In the genomic region with DNA sequence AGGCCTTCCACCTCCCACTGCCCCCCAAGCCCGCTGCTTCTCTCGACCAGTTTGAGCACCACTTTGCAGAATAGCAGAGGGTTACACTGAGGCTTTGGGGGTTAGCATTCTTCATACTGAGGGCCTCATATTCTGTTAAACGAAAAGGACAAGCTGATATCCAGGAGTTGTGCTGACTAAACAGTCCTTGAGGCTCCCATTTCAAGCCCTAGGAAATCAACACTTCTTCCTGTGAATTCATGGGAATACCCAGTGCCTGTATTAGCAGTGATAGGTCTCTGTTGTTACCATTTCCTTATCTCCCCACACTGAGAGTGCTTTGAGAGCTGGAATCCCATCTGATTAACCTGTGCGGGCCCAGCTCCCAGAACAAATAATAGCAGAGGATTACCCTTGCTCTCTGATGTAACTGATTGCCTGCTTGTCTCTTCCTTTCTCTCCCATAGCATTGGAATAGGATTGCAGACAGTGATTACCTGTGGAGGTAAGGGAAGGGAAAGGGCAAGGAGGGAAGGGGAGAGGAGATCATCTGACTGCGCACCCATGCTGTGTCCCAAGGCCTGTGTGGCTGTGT, we compare ENCODE assay signal across 17 cellular contexts. TPM values are rescaled to one million over a fixed set of nuclear protein-coding genes. Genes with fewer than 3 reads are reported as not detected.
"Had no signal": no experiment of that assay in that cellular context is flagged by ENCODE, and none has a peak within 500 bp of the region (broad histone marks: within the 10 kb centered on the region; RNA-seq: fewer than 3 reads in every experiment).

No MANE protein-coding gene starts in this region.

- H3K4me3 ChIP-seq: ascending aorta, left ventricle myocardium inferior, mucosa of descending colon, prostate gland, transverse colon, vagina had no signal

- DNase-seq: activated CD4-positive, alpha-beta T cell treated with anti-CD3 and anti-CD28 coated beads, Interleukin-2, amount 50 U/mL, for 48 hours; activated naive CD4-positive, alpha-beta T cell treated with anti-CD3 and anti-CD28 coated beads, Interleukin-2, amount 10 ng/mL, durations not matched to agents 7 days and 5 days; kidney; left ventricle myocardium inferior; mucosa of descending colon; naive thymus-derived CD4-positive, alpha-beta T cell; right cardiac atrium; small intestine; stimulated activated CD4-positive, alpha-beta T cell treated with anti-CD3 and anti-CD28 coated beads, Interleukin-4, amount 100 ng/mL, for 24 hours; stimulated activated CD8-positive, alpha-beta memory T cell treated with anti-CD3 and anti-CD28 coated beads, Interleukin-4, amount 100 ng/mL, for 48 hours; stimulated activated naive CD4-positive, alpha-beta T cell treated with Interleukin-2 at 50 U/mL for 16 hours; transverse colon had no signal

- H3K27me3 ChIP-seq: ascending aorta, neutrophil, transverse colon, vagina had no signal

- H3K9me3 ChIP-seq: ascending aorta, left ventricle myocardium inferior, mucosa of descending colon, neutrophil, prostate gland, transverse colon, vagina had no signal

- H3K27ac ChIP-seq: ascending aorta, left ventricle myocardium inferior, neutrophil, prostate gland, transverse colon, vagina had no signal

- ATAC-seq: esophagus mucosa; mucosa of descending colon; naive thymus-derived CD4-positive, alpha-beta T cell; right cardiac atrium had no signal

- H3K4me1 ChIP-seq: ascending aorta, left ventricle myocardium inferior, prostate gland, vagina had no signal

- H3K36me3 ChIP-seq: ascending aorta, left ventricle myocardium inferior, neutrophil, prostate gland, transverse colon, vagina had no signal

RNA-seq across cellular contexts. Expression of a gene that starts 0.9 kb away (rescaled TPM):
- total RNA-seq: ascending aorta; esophagus mucosa; kidney; left ventricle myocardium inferior; mucosa of descending colon; naive thymus-derived CD4-positive, alpha-beta T cell; right cardiac atrium; transverse colon; vagina had no signal
- polyA plus RNA-seq: naive thymus-derived CD4-positive, alpha-beta T cell; right cardiac atrium; small intestine had no signal

RNA-seq across cellular contexts. Expression of a gene that starts 39.5 kb away (rescaled TPM):
- total RNA-seq: ascending aorta; kidney; left ventricle myocardium inferior; mucosa of descending colon; naive thymus-derived CD4-positive, alpha-beta T cell; right cardiac atrium; transverse colon; vagina had no signal
- polyA plus RNA-seq: naive thymus-derived CD4-positive, alpha-beta T cell; right cardiac atrium; small intestine had no signal

RNA-seq across cellular contexts. Expression of a gene that starts 56.9 kb away (rescaled TPM):
- polyA plus RNA-seq: naive thymus-derived CD4-positive, alpha-beta T cell had no signal
